ENCODE assay signal across 8 cellular contexts in genomic region chr7:111561909-111562732, GRCh38.
DNase-seq lines count a peak whose midpoint lies in the region; ATAC-seq and TF ChIP-seq lines count a peak whose summit lies in the region.

Gene IMMP2L, minus strand, starts transcription at chr7:111562492.

- peaks cover 23% of the 10 kb centered on the region for H3K4me1 ChIP-seq in muscle layer of colon (ENCODE audit: insufficient read depth, low read length)

- peak within 1 kb of the TSS; percentile 48 to 75 for H3K4me3 ChIP-seq in muscle layer of colon (ENCODE audit: low read depth in 1 of 2, low read length in 2 of 2)

- peak within 1 kb of the TSS; percentile 61 for H3K27ac ChIP-seq in muscle layer of colon (ENCODE audit: low read depth, low read length)

- peak within 1 kb of the TSS; percentile 68 for H3K9ac ChIP-seq in muscle layer of colon (ENCODE audit: low read length)

- no peaks in the 10 kb centered on the region for H3K27me3 ChIP-seq in muscle layer of colon (ENCODE audit: control insufficient read depth in 1 of 2, insufficient read depth in 2 of 2, low read length in 2 of 2)

- H3K9me3 ChIP-seq in muscle layer of colon (ENCODE audit: low read length), result no peaks in the 10 kb centered on the region

- H3K36me3 ChIP-seq in muscle layer of colon (ENCODE audit: insufficient read depth, low read length), result peaks cover 6% of the 10 kb centered on the region

- DNase-seq in DMS153 (lab: John Stamatoyannopoulos, UW) (peak; percentile 77), HuH-7 (ENCODE audit: low spot score) (peak; percentile 85), OCI-M2 (lab: John Stamatoyannopoulos, UW; ENCODE audit: unreplicated experiment) (peak; percentile 37), erythroblast (lab: John Stamatoyannopoulos, UW) (peak; percentile 89 to 92)
- DNase-seq in activated T-cell treated with anti-CD3 and anti-CD28 coated beads, Interleukin-2, amount 50 U/mL, for 1 hour, result peak; percentile 98
- DNase-seq in stimulated activated CD8-positive, alpha-beta memory T cell treated with anti-CD3 and anti-CD28 coated beads, Interleukin-4, amount 100 ng/mL, for 48 hours, result peak; percentile 94

- TF ChIP-seq POLR2A in erythroblast (IDR thresholded peaks at IDR 0.05; ENCODE audit: low read length), result peak; percentile 64

- peak; percentile 85 for ATAC-seq in GM21515 (IDR thresholded peaks at IDR 0.05; ENCODE audit: unreplicated experiment)

Comparison
In these comparisons a context has a peak if more than half of its experiments do, and no peak if none do; other contexts are left out.
1. Peak in every context shown above with its lines: DNase-seq, ATAC-seq, H3K4me3 ChIP-seq and H3K27ac ChIP-seq.
2. DNase-seq: peak in every context shown above with its lines; median percentile 98 in activated T-cell treated with anti-CD3 and anti-CD28 coated beads, Interleukin-2, amount 50 U/mL, for 1 hour; 94 in stimulated activated CD8-positive, alpha-beta memory T cell treated with anti-CD3 and anti-CD28 coated beads, Interleukin-4, amount 100 ng/mL, for 48 hours; 90 in erythroblast; 85 in HuH-7; 77 in DMS153; 37 in OCI-M2.